In the genomic region with DNA sequence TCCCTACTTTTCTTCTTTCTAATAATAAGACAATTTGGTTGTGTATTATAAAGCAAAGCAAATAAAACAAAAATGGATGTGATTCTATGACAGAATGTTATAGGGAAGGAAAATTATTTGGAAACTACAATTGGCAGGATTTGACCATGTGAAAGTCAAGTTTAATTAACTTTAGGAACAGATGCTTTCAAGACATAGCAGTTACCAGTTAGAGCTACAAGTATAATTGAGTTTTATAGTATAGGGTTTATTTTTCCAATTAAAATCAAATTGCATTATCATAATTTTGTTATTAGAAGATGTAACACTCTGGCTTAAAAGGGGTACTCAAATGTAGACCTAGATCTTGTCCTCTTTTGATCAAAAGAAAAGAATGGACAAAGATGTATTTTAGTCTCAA, we compare ENCODE assay signal across 27 cellular contexts.
"Had no signal": no experiment of that assay in that cellular context is flagged by ENCODE, and none has a peak within 500 bp of the region (broad histone marks: within the 10 kb centered on the region; RNA-seq: fewer than 3 reads in every experiment).

No MANE protein-coding gene starts in this region.

- H2AFZ ChIP-seq: hepatocyte had no signal

- H3K4me1 ChIP-seq: left lung, lower lobe of right lung, pancreas, prostate gland, stomach, thyroid gland, transverse colon, upper lobe of left lung, vagina had no signal

- H3K27ac ChIP-seq: hepatocyte, left lung, lower lobe of right lung, pancreas, prostate gland, skin epidermis, stomach, testis, thyroid gland, transverse colon, upper lobe of left lung, vagina had no signal

- H3K27me3 ChIP-seq: hepatocyte, left lung, pancreas, stomach, testis, thyroid gland, transverse colon, upper lobe of left lung, vagina had no signal

- H3K79me2 ChIP-seq: hepatocyte had no signal

- DNase-seq: kidney; left colon; left lung; lower lobe of right lung; mammary epithelial cell; mesenchymal stem cell; naive B cell; natural killer cell; nephron progenitor cell; pancreas; posterior cingulate gyrus; right cardiac atrium; stimulated activated CD4-positive, alpha-beta T cell treated with anti-CD3 and anti-CD28 coated beads, Interleukin-12 subunit alpha, Interleukin-12 subunit beta, amount 100 ng/mL, for 4 hours; stimulated activated CD4-positive, alpha-beta T cell treated with anti-CD3 and anti-CD28 coated beads, Interleukin-15, amount 100 ng/mL, for 24 hours; stimulated activated CD4-positive, alpha-beta T cell treated with anti-CD3 and anti-CD28 coated beads, Interleukin-2, amount 100 ng/mL, for 24 hours; stimulated activated CD4-positive, alpha-beta T cell treated with anti-CD3 and anti-CD28 coated beads, Interleukin-4, amount 100 ng/mL, for 1 hour; stimulated activated naive B cell treated with anti-CD40 and anti-IgM and Interleukin-4, amounts not matched to agents 10 μg/mL and 1 μg/mL and 100 μg/mL, for 72 hours; stimulated activated naive CD8-positive, alpha-beta T cell treated with anti-CD3 and anti-CD28 coated beads, Interleukin-15, Interleukin-2, amounts not matched to agents 100 U/mL and 50 U/mL, for 24 hours; stomach; testis; thyroid gland; transverse colon; upper lobe of left lung had no signal

- H3K4me3 ChIP-seq: hepatocyte, left lung, lower lobe of right lung, pancreas, prostate gland, skin epidermis, stomach, testis, thyroid gland, transverse colon, upper lobe of left lung, vagina had no signal

- H3K36me3 ChIP-seq: left lung, lower lobe of right lung, pancreas, prostate gland, stomach, thyroid gland, transverse colon, upper lobe of left lung, vagina had no signal

- H3K4me2 ChIP-seq: hepatocyte had no signal

- H3K9me3 ChIP-seq: left lung, lower lobe of right lung, pancreas, prostate gland, stomach, testis, thyroid gland, transverse colon, upper lobe of left lung, vagina had no signal
